Comparison of ENCODE assay signal across 8 cellular contexts in genomic region chr12:4276524-4277204, GRCh38. TPM values are rescaled to one million over a fixed set of nuclear protein-coding genes. Genes with fewer than 3 reads are reported as not detected.
A peak's percentile ranks its signal among the peaks of the same experiment; 100 is the strongest.
DNase-seq lines count a peak whose midpoint lies in the region; ATAC-seq, FAIRE-seq and TF ChIP-seq lines count a peak whose summit lies in the region.

No MANE protein-coding gene starts in this region.

- H3K79me2 ChIP-seq in HepG2 (ENCODE audit: insufficient read depth, low read length), result no peaks in the 10 kb centered on the region

- peaks cover 21 to 68% of the 10 kb centered on the region in 2 experiments; a peak in 4 of 5 replicates for H3K27me3 ChIP-seq in HepG2 (ENCODE audit: control insufficient read depth in 1 of 2, insufficient read depth in 2 of 2, low read length in 2 of 2)

- H3K36me3 ChIP-seq in HepG2 (replicated peaks in 1 of 2; ENCODE audit: control insufficient read depth in 1 of 2, insufficient read depth in 2 of 2, low read length in 2 of 2), result no peaks in the 10 kb centered on the region

- H3K4me1 ChIP-seq in HepG2 (ENCODE audit: insufficient read depth, low read length), result peaks cover 47% of the 10 kb centered on the region

- no peak for TF ChIP-seq POLR2A in HepG2 (IDR thresholded peaks at IDR 0.05; ENCODE audit: insufficient read depth in 1 of 2, low read depth in 2 of 2, low read length in 2 of 2)

- no peak overlapping the region for H2AFZ ChIP-seq in HepG2 (ENCODE audit: low read length)

- intact Hi-C loops in dendritic cell treated with granulocyte-macrophage colony-stimulating factor and Interleukin-4, amounts not matched to agents 40 ng/mL and 50 ng/mL, for 4 days (cut with micrococcal nuclease), result loop anchor here (1.0 to 2.0 kb wide), 3 partner anchors 239 to 392 kb away; no protein-coding TSS in a partner anchor
- intact Hi-C loops in HepG2 (cut with micrococcal nuclease; ENCODE audit: unreplicated experiment), result loop anchor here (1.0 to 5.0 kb wide), 4 partner anchors 169 to 391 kb away; no protein-coding TSS in a partner anchor

- BruUV-seq in HepG2 (replicated peaks; lab: Mats Ljungman, UMichigan), result no TSS peak

- ATAC-seq in HG03045 (IDR thresholded peaks at IDR 0.05; ENCODE audit: unreplicated experiment) (peak; percentile 36), HepG2 (peak; percentile 83), GM19455 (IDR thresholded peaks at IDR 0.05; ENCODE audit: unreplicated experiment) (no peak)

- no peaks in the 10 kb centered on the region for H3K27me3 Mint-ChIP-seq in activated CD4-positive, alpha-beta T cell treated with anti-CD3 and anti-CD28 coated beads, Interleukin-2, amount 10 ng/mL, durations not matched to agents 7 days and 5 days
- peaks cover 58% of the 10 kb centered on the region for H3K27me3 Mint-ChIP-seq in dendritic cell treated with granulocyte-macrophage colony-stimulating factor and Interleukin-4, amounts not matched to agents 40 ng/mL and 50 ng/mL, for 4 days

- H4K20me1 ChIP-seq in HepG2 (ENCODE audit: insufficient read depth, low read length), result no peaks in the 10 kb centered on the region; the same call in 1 of the 2 replicates

- FAIRE-seq in HepG2 (lab: Jason Lieb, UNC), result peak; percentile 86

- TF ChIP-seq EP300 in HepG2 (IDR thresholded peaks at IDR 0.05; ENCODE audit: low read depth in 2 of 2, low read length in 2 of 2) (no peak), HepG2 (CRISPR knock-in tag; IDR thresholded peaks at IDR 0.05; ENCODE audit: borderline replicate concordance) (no peak)

- peak overlapping the region; percentile 53 for H3K4me2 ChIP-seq in HepG2 (ENCODE audit: low read depth, low read length)

- no peaks in the 10 kb centered on the region for H3K9me3 ChIP-seq in HepG2 (ENCODE audit: low read length)

- peak; percentile 88 for TF ChIP-seq RAD21 in HepG2 (CRISPR knock-in tag; IDR thresholded peaks at IDR 0.05)

- no peak overlapping the region for H3K4me3 ChIP-seq in HepG2 (replicated peaks in 1 of 3; ENCODE audit: insufficient read depth in 1 of 3, low read depth in 2 of 3, low read length in 3 of 3)

- peak; percentile 96 for TF ChIP-seq CTCF in HepG2 (CRISPR knock-in tag; IDR thresholded peaks at IDR 0.05)

- H3K27ac ChIP-seq in HepG2 (ENCODE audit: extremely low read length, insufficient read depth, low read length), result no peak overlapping the region

- H3K27ac Mint-ChIP-seq in activated CD4-positive, alpha-beta T cell treated with anti-CD3 and anti-CD28 coated beads, Interleukin-2, amount 10 ng/mL, durations not matched to agents 7 days and 5 days, result peak overlapping the region; percentile 63
- H3K27ac Mint-ChIP-seq in dendritic cell treated with granulocyte-macrophage colony-stimulating factor and Interleukin-4, amounts not matched to agents 40 ng/mL and 50 ng/mL, for 4 days, result no peak overlapping the region

- H3K36me3 Mint-ChIP-seq in activated CD4-positive, alpha-beta T cell treated with anti-CD3 and anti-CD28 coated beads, Interleukin-2, amount 10 ng/mL, durations not matched to agents 7 days and 5 days (ENCODE audit: low read depth), result peaks cover 59% of the 10 kb centered on the region
- peaks cover 21% of the 10 kb centered on the region for H3K36me3 Mint-ChIP-seq in dendritic cell treated with granulocyte-macrophage colony-stimulating factor and Interleukin-4, amounts not matched to agents 40 ng/mL and 50 ng/mL, for 4 days (ENCODE audit: low read depth)

- POLR2A ChIA-PET in activated CD4-positive, alpha-beta T cell treated with anti-CD3 and anti-CD28 coated beads, Interleukin-2, amount 10 ng/mL, durations not matched to agents 7 days and 5 days (lab: Charles Lee), result interaction anchor here (0.6 to 1.8 kb wide), 6 partner anchors 107 to 390 kb away, joined by 3 to 12 read pairs (median 3); no protein-coding TSS in a partner anchor
- POLR2A ChIA-PET in HepG2 (lab: Yijun Ruan, JAX), result interaction anchor here (0.7 to 1.5 kb wide), 4 partner anchors 131 to 403 kb away, joined by 3 to 5 read pairs (median 4); partner anchors contain the start of gene PARP11

- CTCF ChIA-PET in activated CD4-positive, alpha-beta T cell treated with anti-CD3 and anti-CD28 coated beads, Interleukin-2, amount 10 ng/mL, durations not matched to agents 7 days and 5 days (lab: Charles Lee), result interaction anchor here (0.5 to 6.2 kb wide), 82 partner anchors 9 to 977 kb away, joined by 3 to 80 read pairs (median 4); partner anchors contain the start of gene PARP11
- CTCF ChIA-PET in HepG2 (lab: Yijun Ruan, JAX; ENCODE audit: low intra/inter-chr PET ratio, low total read pairs), result interaction anchor here (0.7 to 1.7 kb wide), 8 partner anchors 31 to 977 kb away, joined by 3 to 20 read pairs (median 4); no protein-coding TSS in a partner anchor

- WGBS in HepG2 (ENCODE audit: low lambda C conversion rate), result 2% methylated on average over 10 of the region's 10 CpGs

- DNase-seq in Daoy (ENCODE audit: low read depth) (peak; percentile 93), NCI-H510A (lab: John Stamatoyannopoulos, UW) (peak; percentile 17), HepG2 (ENCODE audit: low spot score) (peak; percentile 85)
- DNase-seq in activated CD4-positive, alpha-beta T cell treated with anti-CD3 and anti-CD28 coated beads, Interleukin-2, amount 10 ng/mL, durations not matched to agents 7 days and 5 days, result peak; percentile 92
- DNase-seq in stimulated activated CD4-positive, alpha-beta T cell treated with anti-CD3 and anti-CD28 coated beads, Interleukin-4, amount 100 ng/mL, for 24 hours, result peak; percentile 91

- H3K4me3 Mint-ChIP-seq in activated CD4-positive, alpha-beta T cell treated with anti-CD3 and anti-CD28 coated beads, Interleukin-2, amount 10 ng/mL, durations not matched to agents 7 days and 5 days, result peak overlapping the region; percentile 95
- peak overlapping the region; percentile 40 for H3K4me3 Mint-ChIP-seq in dendritic cell treated with granulocyte-macrophage colony-stimulating factor and Interleukin-4, amounts not matched to agents 40 ng/mL and 50 ng/mL, for 4 days

- peaks cover 55% of the 10 kb centered on the region for H3K4me1 Mint-ChIP-seq in activated CD4-positive, alpha-beta T cell treated with anti-CD3 and anti-CD28 coated beads, Interleukin-2, amount 10 ng/mL, durations not matched to agents 7 days and 5 days
- peaks cover 73% of the 10 kb centered on the region for H3K4me1 Mint-ChIP-seq in dendritic cell treated with granulocyte-macrophage colony-stimulating factor and Interleukin-4, amounts not matched to agents 40 ng/mL and 50 ng/mL, for 4 days (ENCODE audit: low read depth)

- H3K9ac ChIP-seq in HepG2 (ENCODE audit: insufficient read depth, low read depth, low read length), result no peak overlapping the region

- H3K9me3 Mint-ChIP-seq in activated CD4-positive, alpha-beta T cell treated with anti-CD3 and anti-CD28 coated beads, Interleukin-2, amount 10 ng/mL, durations not matched to agents 7 days and 5 days, result no peaks in the 10 kb centered on the region
- no peaks in the 10 kb centered on the region for H3K9me3 Mint-ChIP-seq in dendritic cell treated with granulocyte-macrophage colony-stimulating factor and Interleukin-4, amounts not matched to agents 40 ng/mL and 50 ng/mL, for 4 days

- in situ Hi-C loops in HepG2 (cut with HindIII; ENCODE audit: extremely low pct_ligation_motif_present, low pct_unique_long_range_greater_than_20kb), result loop anchor here (5.0 to 10.0 kb wide), 5 partner anchors 169 to 972 kb away; no protein-coding TSS in a partner anchor

RNA-seq across cellular contexts. Expression of gene CCND2, which starts 3.1 kb away (rescaled TPM):
- 44.1 and 49.5 TPM in 2 replicates for total RNA-seq in Daoy (2014; rRNA removed; shearing (Covaris generic))
- 100 to 1,000 TPM; 290 to 332 TPM for total RNA-seq in activated CD4-positive, alpha-beta T cell treated with anti-CD3 and anti-CD28 coated beads, Interleukin-2, amount 10 ng/mL, durations not matched to agents 7 days and 5 days
- 1.1 and 1.4 TPM in 2 replicates for total RNA-seq in HepG2 (2016; rRNA removed; fragmentation: Illumina TruSeq; extraction: Trizol)
- 0.09 and 0.20 TPM in 2 replicates for total RNA-seq in HepG2 (2016; cell fraction: cytosol; rRNA removed; fragmentation: Illumina TruSeq; extraction: Trizol; ENCODE audit: low read depth)
- total RNA-seq in HepG2 (2016; cell fraction: insoluble cytoplasmic fraction; rRNA removed; fragmentation: Illumina TruSeq; extraction: Trizol), result 1.1 and 1.3 TPM in 2 replicates
- total RNA-seq in HepG2 (2016; cell fraction: membrane; rRNA removed; fragmentation: Illumina TruSeq; extraction: Trizol), result 0.28 and 0.34 TPM in 2 replicates
- total RNA-seq in HepG2 (2016; cell fraction: nucleus; rRNA removed; fragmentation: Illumina TruSeq; extraction: Trizol), result 1.3 and 1.4 TPM in 2 replicates
- 0.61 and 0.90 TPM in 2 replicates for polyA plus RNA-seq in HepG2 (2011; rRNA removed)
- 0.34 and 0.68 TPM in 2 replicates for polyA plus RNA-seq in HepG2 (2011; cell fraction: cytosol; rRNA removed)
- polyA plus RNA-seq in HepG2 (2011; cell fraction: nucleus; rRNA removed), result 1.3 and 1.6 TPM in 2 replicates
- 0.36 and 0.44 TPM in 2 replicates for polyA plus RNA-seq in HepG2 (2012)
- polyA plus RNA-seq in HepG2 (2016; cell fraction: cytosol; fragmentation: Illumina TruSeq; extraction: Trizol; ENCODE audit: low read depth), result 0.06 and 0.07 TPM in 2 replicates
- 0.34 and 0.55 TPM in 2 replicates for polyA plus RNA-seq in HepG2 (2016; cell fraction: insoluble cytoplasmic fraction; fragmentation: Illumina TruSeq; extraction: Trizol; ENCODE audit: low read depth)
- polyA plus RNA-seq in HepG2 (2016; cell fraction: membrane; fragmentation: Illumina TruSeq; extraction: Trizol; ENCODE audit: low read depth), result 0.05 and 0.07 TPM in 2 replicates
- polyA plus RNA-seq in HepG2 (2016; cell fraction: nucleus; fragmentation: Illumina TruSeq; extraction: Trizol; ENCODE audit: insufficient read depth, low read depth), result 0.85 and 1.2 TPM in 2 replicates
- 2.3 and 2.5 TPM in 2 replicates for polyA minus RNA-seq in HepG2 (2011; rRNA and poly(A)+ RNA removed; ENCODE audit: low replicate concordance)
- 1.4 and 2.3 TPM in 2 replicates for polyA minus RNA-seq in HepG2 (2011; cell fraction: cytosol; rRNA and poly(A)+ RNA removed)
- 1.3 and 2.0 TPM in 2 replicates for polyA minus RNA-seq in HepG2 (2011; cell fraction: nucleus; rRNA and poly(A)+ RNA removed)

RNA-seq across cellular contexts. Expression of gene TIGAR, which starts 44.3 kb away (rescaled TPM):
- 9.7 and 15.8 TPM in 2 replicates for total RNA-seq in Daoy (2014; rRNA removed; shearing (Covaris generic))
- total RNA-seq in activated CD4-positive, alpha-beta T cell treated with anti-CD3 and anti-CD28 coated beads, Interleukin-2, amount 10 ng/mL, durations not matched to agents 7 days and 5 days, result 10 to 100 TPM; 11.0 to 14.4 TPM
- total RNA-seq in HepG2 (2016; rRNA removed; fragmentation: Illumina TruSeq; extraction: Trizol), result 21.8 and 41.3 TPM in 2 replicates
- 3.2 and 3.9 TPM in 2 replicates for total RNA-seq in HepG2 (2016; cell fraction: cytosol; rRNA removed; fragmentation: Illumina TruSeq; extraction: Trizol; ENCODE audit: low read depth)
- 19.7 and 41.8 TPM in 2 replicates for total RNA-seq in HepG2 (2016; cell fraction: insoluble cytoplasmic fraction; rRNA removed; fragmentation: Illumina TruSeq; extraction: Trizol)
- total RNA-seq in HepG2 (2016; cell fraction: membrane; rRNA removed; fragmentation: Illumina TruSeq; extraction: Trizol), result 7.2 and 8.4 TPM in 2 replicates
- 8.8 and 9.1 TPM in 2 replicates for total RNA-seq in HepG2 (2016; cell fraction: nucleus; rRNA removed; fragmentation: Illumina TruSeq; extraction: Trizol)
- polyA plus RNA-seq in HepG2 (2011; rRNA removed), result 2.6 and 3.2 TPM in 2 replicates
- 1.2 and 2.6 TPM in 2 replicates for polyA plus RNA-seq in HepG2 (2011; cell fraction: cytosol; rRNA removed)
- polyA plus RNA-seq in HepG2 (2011; cell fraction: nucleus; rRNA removed), result 0.39 and 0.83 TPM in 2 replicates
- 3.9 and 5.6 TPM in 2 replicates for polyA plus RNA-seq in HepG2 (2012)
- polyA plus RNA-seq in HepG2 (2016; cell fraction: cytosol; fragmentation: Illumina TruSeq; extraction: Trizol; ENCODE audit: low read depth), result 3.0 and 3.7 TPM in 2 replicates
- 43.8 and 46.1 TPM in 2 replicates for polyA plus RNA-seq in HepG2 (2016; cell fraction: insoluble cytoplasmic fraction; fragmentation: Illumina TruSeq; extraction: Trizol; ENCODE audit: low read depth)
- polyA plus RNA-seq in HepG2 (2016; cell fraction: membrane; fragmentation: Illumina TruSeq; extraction: Trizol; ENCODE audit: low read depth), result 5.4 and 6.3 TPM in 2 replicates
- 14.8 and 16.6 TPM in 2 replicates for polyA plus RNA-seq in HepG2 (2016; cell fraction: nucleus; fragmentation: Illumina TruSeq; extraction: Trizol; ENCODE audit: insufficient read depth, low read depth)
- 0.30 and 1.3 TPM in 2 replicates for polyA minus RNA-seq in HepG2 (2011; rRNA and poly(A)+ RNA removed; ENCODE audit: low replicate concordance)
- 2.0 and 2.2 TPM in 2 replicates for polyA minus RNA-seq in HepG2 (2011; cell fraction: cytosol; rRNA and poly(A)+ RNA removed)
- 1.9 and 2.7 TPM in 2 replicates for polyA minus RNA-seq in HepG2 (2011; cell fraction: nucleus; rRNA and poly(A)+ RNA removed)

Comparison
In these comparisons a context has a peak if more than half of its experiments do, and no peak if none do; other contexts are left out.
1. DNase-seq: peak in every context shown above with its lines; median percentile 93 in Daoy; 92 in activated CD4-positive, alpha-beta T cell treated with anti-CD3 and anti-CD28 coated beads, Interleukin-2, amount 10 ng/mL, durations not matched to agents 7 days and 5 days; 91 in stimulated activated CD4-positive, alpha-beta T cell treated with anti-CD3 and anti-CD28 coated beads, Interleukin-4, amount 100 ng/mL, for 24 hours; 85 in HepG2; 17 in NCI-H510A.
2. RNA of gene CCND2, which starts 3.1 kb away (total RNA-seq): 290 to 332 TPM in activated CD4-positive, alpha-beta T cell treated with anti-CD3 and anti-CD28 coated beads, Interleukin-2, amount 10 ng/mL, durations not matched to agents 7 days and 5 days and 44.1 to 49.5 TPM in Daoy; 0.09 to 1.4 TPM in HepG2; every median in the first group is over 10 times any median in the second.